In the genomic region with DNA sequence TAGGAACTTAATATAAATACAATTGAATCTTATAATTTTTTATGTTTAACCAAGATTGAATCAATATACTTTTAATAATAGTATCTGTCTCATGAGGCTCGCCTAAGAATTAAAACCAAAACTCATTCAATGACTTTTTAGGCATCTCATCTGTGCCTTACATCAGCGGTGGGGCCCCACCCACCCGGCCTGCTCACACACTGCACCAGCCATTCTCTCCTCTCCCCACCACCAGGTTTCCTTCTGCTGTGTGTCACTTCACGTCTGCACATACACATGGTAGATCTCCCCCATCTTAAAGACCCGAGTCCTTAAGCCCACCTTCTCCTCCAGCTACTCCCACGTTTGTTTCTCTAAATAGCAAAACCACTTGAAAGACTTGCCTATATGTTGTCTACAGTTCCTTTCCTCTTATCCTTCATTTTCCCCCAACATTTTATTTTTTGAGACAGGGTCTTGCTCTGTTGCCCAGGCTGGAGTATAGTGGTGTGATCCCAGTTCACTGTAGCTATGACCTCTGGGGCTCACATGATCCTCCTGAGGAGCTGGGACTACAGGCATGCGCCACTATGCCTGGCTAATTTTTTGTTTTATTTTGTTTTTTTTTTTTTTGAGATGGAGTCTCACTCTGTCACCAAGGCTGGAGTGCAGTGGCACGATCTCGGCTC, we compare ENCODE assay signal across 11 cellular contexts.
DNase-seq lines count a peak whose midpoint lies in the region; ATAC-seq, FAIRE-seq and TF ChIP-seq lines count a peak whose summit lies in the region.
"Had no signal": no experiment of that assay in that cellular context is flagged by ENCODE, and none has a peak within 500 bp of the region (broad histone marks: within the 10 kb centered on the region; RNA-seq: fewer than 3 reads in every experiment).

No MANE protein-coding gene starts in this region.

- H3K23ac ChIP-seq in H1 (ENCODE audit: insufficient read length), result no peak overlapping the region

- peak overlapping the region; percentile 55; the same call in 1 of the 2 replicates for H2AK5ac ChIP-seq in H1 (ENCODE audit: low read depth, low read length)

- no peak overlapping the region for H4K5ac ChIP-seq in H1 (ENCODE audit: insufficient read length, low read depth, low read length)

- H3K9ac ChIP-seq in H1 (replicated peaks in 1 of 4; ENCODE audit: extremely low read depth in 1 of 4, low read depth in 3 of 4, low read length in 3 of 4), result no peak overlapping the region

- H3K4me1 ChIP-seq in H1 (replicated peaks in 1 of 4; ENCODE audit: control insufficient read depth in 3 of 4, insufficient read depth in 4 of 4, low read length in 3 of 4), result peaks cover 5 to 14% (median 13%) of the 10 kb centered on the region in 4 experiments
- H3K4me1 ChIP-seq in BE2C, result peaks cover 5% of the 10 kb centered on the region
- H3K4me1 ChIP-seq in transverse colon, result peaks cover 22 to 32% (median 25%) of the 10 kb centered on the region in 4 donors

- H3K18ac ChIP-seq in H1 (ENCODE audit: extremely low read depth, low read length), result 0 out of 2 replicates have a peak overlapping the region, but pooled peaks have one; percentile 29

- no peak overlapping the region for H3K56ac ChIP-seq in H1 (replicated peaks; ENCODE audit: insufficient read length, low read depth, low read length)

- H3K9me3 ChIP-seq in H1 (ENCODE audit: insufficient read depth in 2 of 2, low read depth in 1 of 2, low read length in 1 of 2) (peaks cover 0 to 8% of the 10 kb centered on the region in 2 experiments; a peak in 2 of 4 replicates), BE2C (no peaks in the 10 kb centered on the region), transverse colon (no peaks in the 10 kb centered on the region)

- ATAC-seq in HG03520 (IDR thresholded peaks at IDR 0.05; ENCODE audit: unreplicated experiment), result peak; percentile 44
- ATAC-seq in GM19324 (IDR thresholded peaks at IDR 0.05; ENCODE audit: low FRiP score, unreplicated experiment), result no peak

- CTCF ChIA-PET in H1 (lab: Charles Lee; ENCODE audit: partially characterized antibody), result interaction anchor here (0.6 kb wide), 1 partner anchor 399 kb away, joined by 3 read pairs; no protein-coding TSS in a partner anchor

- peaks cover 0 to 19% of the 10 kb centered on the region in 2 experiments; a peak in 2 of 4 replicates for H3K79me2 ChIP-seq in H1 (ENCODE audit: control insufficient read depth in 1 of 2, insufficient read depth in 2 of 2, low read length in 2 of 2)

- no peak overlapping the region for H3K14ac ChIP-seq in H1 (ENCODE audit: insufficient read length)

- TF ChIP-seq RAD21 in H1 (IDR thresholded peaks at IDR 0.05 in 1 of 2, conservative IDR thresholded peaks at IDR 0.05 in 1 of 2; ENCODE audit: low read depth in 2 of 2, low read length in 2 of 2), result no peak

- TF ChIP-seq EP300 in H1 (IDR thresholded peaks at IDR 0.05; ENCODE audit: borderline replicate concordance in 1 of 2, low read depth in 2 of 2, low read length in 2 of 2) (no peak), transverse colon (IDR thresholded peaks at IDR 0.05; ENCODE audit: low read depth) (no peak)

- peaks cover under 1% of the 10 kb centered on the region; the same call in 1 of the 2 replicates for H3K79me1 ChIP-seq in H1 (ENCODE audit: low read depth, low read length)

- H3K27me3 ChIP-seq in H1 (replicated peaks in 1 of 4; ENCODE audit: control insufficient read depth in 3 of 4, extremely low read depth in 1 of 4, insufficient read depth in 3 of 4, low read length in 3 of 4) (no peaks in the 10 kb centered on the region), BE2C (no peaks in the 10 kb centered on the region), transverse colon (no peaks in the 10 kb centered on the region)

- no peak overlapping the region for H3K27ac ChIP-seq in H1 (ENCODE audit: low read depth, low read length)
- H3K27ac ChIP-seq in transverse colon, result no peak overlapping the region

- no peaks in the 10 kb centered on the region for H4K20me1 ChIP-seq in H1 (replicated peaks in 1 of 2; ENCODE audit: control insufficient read depth in 1 of 2, insufficient read depth in 2 of 2, low read length in 2 of 2)

- H3K36me3 ChIP-seq in H1 (ENCODE audit: control insufficient read depth in 2 of 4, insufficient read depth in 4 of 4, low read length in 3 of 4) (no peaks in the 10 kb centered on the region; a peak in 2 of 8 replicates), BE2C (no peaks in the 10 kb centered on the region), transverse colon (no peaks in the 10 kb centered on the region)

- H3K4me3 ChIP-seq in H1 (ENCODE audit: extremely low read depth in 1 of 4, insufficient read depth in 2 of 4, low read depth in 3 of 4, low read length in 4 of 4) (no peak overlapping the region), BE2C (ENCODE audit: low read depth, low read length) (no peak overlapping the region), transverse colon (no peak overlapping the region)

- TF ChIP-seq POLR2A in H1 (IDR thresholded peaks at IDR 0.05; ENCODE audit: control extremely low read depth in 1 of 2, low read depth in 2 of 2, low read length in 2 of 2), result no peak
- no peak for TF ChIP-seq POLR2A in transverse colon (IDR thresholded peaks at IDR 0.05)

- intact Hi-C loops in transverse colon (cut with DNase I; ENCODE audit: low total_unique reads), result no loop called here

- no peak overlapping the region for H2BK120ac ChIP-seq in H1 (replicated peaks; ENCODE audit: low read depth, low read length)

- TF ChIP-seq CTCF in H1 (IDR thresholded peaks at IDR 0.05; ENCODE audit: control extremely low read depth in 1 of 3, insufficient read depth in 1 of 3, low read depth in 1 of 3, low read length in 3 of 3) (no peak), BE2C (IDR thresholded peaks at IDR 0.05; ENCODE audit: low read depth, low read length) (no peak), transverse colon (IDR thresholded peaks at IDR 0.05) (no peak)

- H2BK15ac ChIP-seq in H1 (ENCODE audit: low read length), result no peak overlapping the region

- POLR2A ChIA-PET in H1 (lab: Charles Lee; ENCODE audit: partially characterized antibody), result no interaction called here

- 75% methylated on average over 9 of the region's 9 CpGs; no CpG with 5 or more reads in 1 of the 2 experiments for WGBS in H1 (ENCODE audit: extremely low coverage in 1 of 2, insufficient coverage in 1 of 2, insufficient read length in 1 of 2, insufficient replicate concordance in 2 of 2, low coverage in 1 of 2, low lambda C conversion rate in 2 of 2, missing lambda C conversion rate in 1 of 2), 2 experiments
- 71 to 87% methylated on average over 6 to 9 of the region's 9 CpGs for WGBS in transverse colon (ENCODE audit: low coverage in 1 of 2), 2 donors

- peak overlapping the region in 1 of 2 experiments; percentile 34; a peak in 1 of 4 replicates for H3K4me2 ChIP-seq in H1 (ENCODE audit: insufficient read depth in 1 of 2, low read depth in 2 of 2, low read length in 2 of 2)

- no peaks in the 10 kb centered on the region for H3K23me2 ChIP-seq in H1 (ENCODE audit: low read depth, low read length)

- 0 out of 2 replicates have a peak overlapping the region, but pooled peaks have one; percentile 63 for H2BK12ac ChIP-seq in H1 (ENCODE audit: low read depth, low read length)

- no peak overlapping the region for H4K8ac ChIP-seq in H1 (ENCODE audit: extremely low read depth, insufficient read depth, low read length)

- H2BK20ac ChIP-seq in H1 (ENCODE audit: low read length), result peak overlapping the region; percentile 92; the same call in 1 of the 2 replicates

- peak overlapping the region; percentile 79; the same call in 1 of the 2 replicates for H2BK5ac ChIP-seq in H1 (ENCODE audit: low read depth, low read length)

- DNase-seq in activated CD8-positive, alpha-beta memory T cell treated with anti-CD3 and anti-CD28 coated beads, Interleukin-2, amount 50 U/mL, for 4 hours, result peak; percentile 72
- DNase-seq in H1 (ENCODE audit: low read depth in 1 of 2, low spot score in 2 of 2) (no peak), HPDE6-E6E7 (ENCODE audit: extremely low spot score) (no peak), BE2C (no peak), transverse colon (no peak)
- peak; percentile 56 for DNase-seq in stimulated activated CD8-positive, alpha-beta memory T cell treated with anti-CD3 and anti-CD28 coated beads, Interleukin-4, amount 100 ng/mL, for 24 hours (ENCODE audit: low read depth)
- DNase-seq: midbrain, NCI-H82 had no signal

- in situ Hi-C loops in transverse colon (cut with MboI; ENCODE audit: low pct_ligation_motif_present in 1 of 4, low pct_unique_long_range_greater_than_20kb in 1 of 4, low sequenced_read_pairs in 3 of 4), result no loop called here

- H3K4ac ChIP-seq in H1 (replicated peaks; ENCODE audit: insufficient read length, low read depth, low read length), result no peak overlapping the region

- H2AFZ ChIP-seq in H1 (ENCODE audit: low read length), result no peak overlapping the region

- H4K91ac ChIP-seq in H1 (replicated peaks; ENCODE audit: insufficient read length, low read length), result peak overlapping the region; percentile 20

- no peak for FAIRE-seq in H1 (lab: Jason Lieb, UNC)
- FAIRE-seq: G401.6 had no signal

TF ChIP-seq in H1, 55 proteins besides CTCF, POLR2A, EP300 and RAD21:
- no peak for TF ChIP-seq SP2 (IDR thresholded peaks at IDR 0.05; ENCODE audit: low read length)
- no peak for TF ChIP-seq PHF8 (conservative IDR thresholded peaks at IDR 0.05; ENCODE audit: low read depth, low read length)

Comparison
In these comparisons a context has a peak if more than half of its experiments do, and no peak if none do; other contexts are left out.
1. DNase-seq: peak in activated CD8-positive, alpha-beta memory T cell treated with anti-CD3 and anti-CD28 coated beads, Interleukin-2, amount 50 U/mL, for 4 hours (single experiment) and stimulated activated CD8-positive, alpha-beta memory T cell treated with anti-CD3 and anti-CD28 coated beads, Interleukin-4, amount 100 ng/mL, for 24 hours (single experiment); none in H1 (0 of 2), HPDE6-E6E7 (single experiment), BE2C (single experiment) and transverse colon (single experiment).